25 cellular contexts compared by ENCODE assay signal in the genomic region with DNA sequence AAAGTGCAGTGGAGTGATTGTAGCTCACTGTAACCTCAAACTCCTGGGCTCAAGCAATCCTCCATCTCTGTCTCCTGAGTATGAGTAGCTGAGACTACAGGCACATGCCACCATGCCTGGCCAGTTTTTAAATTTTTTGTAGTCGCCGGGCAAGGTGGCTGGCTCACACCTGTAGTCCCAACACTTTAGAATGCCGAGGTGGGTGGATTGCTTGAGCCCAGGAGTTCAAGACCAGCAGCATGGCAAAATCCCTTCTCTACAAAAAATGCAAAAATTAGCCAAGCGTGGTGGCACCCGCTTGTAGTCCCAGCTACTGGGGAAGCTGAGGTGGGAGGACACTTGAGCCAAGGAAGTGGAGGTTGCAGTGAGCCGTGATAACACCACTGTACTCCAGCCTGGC.
"Had no signal": no experiment of that assay in that cellular context is flagged by ENCODE, and none has a peak within 500 bp of the region (broad histone marks: within the 10 kb centered on the region; RNA-seq: fewer than 3 reads in every experiment).

No MANE protein-coding gene starts in this region.

- H3K36me3 ChIP-seq: colonic mucosa, esophagus muscularis mucosa, gastrocnemius medialis, left lung, lower lobe of right lung had no signal

- H3K27ac ChIP-seq: colonic mucosa, esophagus muscularis mucosa, foreskin keratinocyte, gastrocnemius medialis, hepatocyte, left lung, lower lobe of right lung had no signal

- H3K9me3 Mint-ChIP-seq: effector memory CD8-positive, alpha-beta T cell had no signal

- ATAC-seq: effector memory CD8-positive, alpha-beta T cell; foreskin keratinocyte; gastrocnemius medialis; left colon; left lung; left ventricle myocardium superior; lower lobe of right lung; mucosa of descending colon had no signal

- DNase-seq: colonic mucosa; cortex of kidney; effector CD8-positive, alpha-beta T cell; effector memory CD8-positive, alpha-beta T cell; foreskin keratinocyte; gastrocnemius medialis; glutamatergic neuron; head of caudate nucleus; hypothalamus; immature natural killer cell; islet precursor cell; kidney; kidney glomerular epithelial cell; left colon; left lung; left ventricle myocardium superior; lower lobe of right lung; mesenchymal stem cell; mucosa of descending colon; naive B cell had no signal

- H3K4me3 ChIP-seq: colonic mucosa, esophagus muscularis mucosa, gastrocnemius medialis, hepatocyte, left lung, lower lobe of right lung, mucosa of descending colon had no signal

- H3K4me1 ChIP-seq: colonic mucosa, esophagus muscularis mucosa, foreskin keratinocyte, gastrocnemius medialis, left lung, lower lobe of right lung had no signal

- H3K79me2 ChIP-seq: hepatocyte had no signal

- H3K27me3 ChIP-seq: colonic mucosa, esophagus muscularis mucosa, foreskin keratinocyte, gastrocnemius medialis, hepatocyte, left lung had no signal

- H3K27ac Mint-ChIP-seq: dendritic cell treated with granulocyte-macrophage colony-stimulating factor and Interleukin-4, amounts not matched to agents 40 ng/mL and 50 ng/mL, for 4 days; effector memory CD8-positive, alpha-beta T cell; immature natural killer cell; mesothelial cell of epicardium; naive B cell had no signal

- H3K4me3 Mint-ChIP-seq: dendritic cell treated with granulocyte-macrophage colony-stimulating factor and Interleukin-4, amounts not matched to agents 40 ng/mL and 50 ng/mL, for 4 days; effector memory CD8-positive, alpha-beta T cell; immature natural killer cell; mesothelial cell of epicardium; naive B cell had no signal

- H3K27me3 Mint-ChIP-seq: dendritic cell treated with granulocyte-macrophage colony-stimulating factor and Interleukin-4, amounts not matched to agents 40 ng/mL and 50 ng/mL, for 4 days had no signal

- H3K4me1 Mint-ChIP-seq: immature natural killer cell, naive B cell had no signal

- FAIRE-seq: endothelial cell of umbilical vein, kidney had no signal

- H3K9me3 ChIP-seq: colonic mucosa, gastrocnemius medialis, left lung, lower lobe of right lung, mucosa of descending colon had no signal

- H3K36me3 Mint-ChIP-seq: immature natural killer cell, naive B cell had no signal

- H3K4me2 ChIP-seq: hepatocyte had no signal

- H2AFZ ChIP-seq: hepatocyte had no signal
